In the genomic region with DNA sequence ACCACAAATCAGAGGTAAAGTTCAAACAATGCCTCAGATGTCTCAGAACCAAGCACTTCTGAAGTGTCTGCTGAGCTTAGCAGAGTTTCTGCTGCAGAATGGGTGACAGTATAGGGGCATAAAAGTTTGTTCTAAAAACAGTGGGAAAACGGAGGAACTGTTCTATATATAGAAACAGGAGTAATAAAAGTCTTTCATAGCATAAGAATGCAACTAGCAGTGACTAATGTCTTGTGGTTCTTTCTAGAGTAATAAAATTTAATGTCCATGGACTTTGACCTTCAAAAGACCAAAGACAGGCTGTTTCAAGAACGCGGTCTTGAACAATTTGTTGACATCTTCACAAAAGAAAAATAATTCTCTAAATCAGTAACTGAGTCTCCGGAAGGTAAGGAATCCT, we compare ENCODE assay signal across 13 cellular contexts.
DNase-seq lines count a peak whose midpoint lies in the region; ATAC-seq and TF ChIP-seq lines count a peak whose summit lies in the region.
"Had no signal": no experiment of that assay in that cellular context is flagged by ENCODE, and none has a peak within 500 bp of the region (broad histone marks: within the 10 kb centered on the region; RNA-seq: fewer than 3 reads in every experiment).

No MANE protein-coding gene starts in this region.

- H3K9me3 ChIP-seq in mesenchymal stem cell (ENCODE audit: control insufficient read depth, low read length) (no peaks in the 10 kb centered on the region), SJCRH30 (replicated peaks) (no peaks in the 10 kb centered on the region)
- H3K9me3 ChIP-seq: left ventricle myocardium inferior had no signal

- no peak overlapping the region for H2BK15ac ChIP-seq in mesenchymal stem cell (ENCODE audit: low read depth, poor library complexity, severe bottlenecking)

- no peak overlapping the region for H3K4me2 ChIP-seq in mesenchymal stem cell (ENCODE audit: low read length, poor library complexity, severe bottlenecking)

- TF ChIP-seq CTCF in AG09309 (IDR thresholded peaks at IDR 0.05; ENCODE audit: control insufficient read depth, insufficient read depth, low read depth, low read length, missing control alignments), result no peak
- TF ChIP-seq CTCF in astrocyte of the spinal cord (IDR thresholded peaks at IDR 0.05; ENCODE audit: low read depth, low read length), result no peak

- no peak overlapping the region for H3K27ac Mint-ChIP-seq in activated T-helper 2 cell treated with anti-CD3 and anti-CD28 coated beads, Interferon-gamma antibody, Interleukin-2, Interleukin-4, amounts not matched to agents 10 μg/mL and 5 μg/mL and 100 μg/mL, durations not matched to agents 14 hours and 24 hours and 36 hours
- H3K27ac Mint-ChIP-seq: CD4-positive, alpha-beta T cell; dendritic cell treated with granulocyte-macrophage colony-stimulating factor and Interleukin-4, amounts not matched to agents 40 ng/mL and 50 ng/mL, for 4 days had no signal

- DNase-seq in AG09309 (ENCODE audit: low read depth) (peak; percentile 81), KBM-7 (peak; percentile 30), astrocyte of the spinal cord (ENCODE audit: low read depth, low spot score) (peak; percentile 91), mesenchymal stem cell (peak; percentile 91), SJCRH30 (no peak)
- DNase-seq in activated T-helper 2 cell treated with anti-CD3 and anti-CD28 coated beads, Interferon-gamma antibody, Interleukin-2, Interleukin-4, amounts not matched to agents 10 μg/mL and 5 μg/mL and 100 μg/mL, durations not matched to agents 14 hours and 24 hours and 36 hours (ENCODE audit: low spot score), result no peak
- no peak for DNase-seq in activated naive CD4-positive, alpha-beta T cell treated with Interleukin-2 at 50 U/mL for 16 hours
- DNase-seq: CD4-positive, alpha-beta T cell; left ventricle myocardium inferior; NCI-H510A treated with DMSO at 0.1 percent for 48 hours; T-helper 2 cell had no signal

- H3K4me3 ChIP-seq in AG09309 (ENCODE audit: control insufficient read depth, low read depth, low read length) (no peak overlapping the region), astrocyte of the spinal cord (ENCODE audit: low read depth, low read length) (no peak overlapping the region), mesenchymal stem cell (ENCODE audit: insufficient read depth in 1 of 2, low read depth in 1 of 2, low read length in 2 of 2) (peak overlapping the region in 1 of 2 experiments; percentile 64), SJCRH30 (no peak overlapping the region)
- H3K4me3 ChIP-seq: left ventricle myocardium inferior had no signal

- no peaks in the 10 kb centered on the region for H3K4me1 ChIP-seq in mesenchymal stem cell (ENCODE audit: control insufficient read depth, insufficient read depth, low read depth, low read length)
- peaks cover 7% of the 10 kb centered on the region; the same call in 1 of the 2 replicates for H3K4me1 ChIP-seq in SJCRH30

- ATAC-seq in esophagus mucosa, result no peak

- no peaks in the 10 kb centered on the region for H3K4me1 Mint-ChIP-seq in activated T-helper 2 cell treated with anti-CD3 and anti-CD28 coated beads, Interferon-gamma antibody, Interleukin-2, Interleukin-4, amounts not matched to agents 10 μg/mL and 5 μg/mL and 100 μg/mL, durations not matched to agents 14 hours and 24 hours and 36 hours (ENCODE audit: low read depth)

- 9% methylated on average over 1 of the region's 4 CpGs for WGBS in mesenchymal stem cell

- no peak overlapping the region for H4K91ac ChIP-seq in mesenchymal stem cell (ENCODE audit: low read length)

- no peak overlapping the region for H2AK5ac ChIP-seq in mesenchymal stem cell (ENCODE audit: low read length, severe bottlenecking)

- H2BK12ac ChIP-seq in mesenchymal stem cell (ENCODE audit: low read length in 2 of 2), result no peak overlapping the region

- in situ Hi-C loops in KBM-7 (cut with MboI; ENCODE audit: low pct_unique_long_range_greater_than_20kb, low sequenced_read_pairs), result no loop called here
- in situ Hi-C loops in astrocyte of the spinal cord (cut with HindIII; ENCODE audit: low sequenced_read_pairs), result no loop called here

- H3K4ac ChIP-seq in mesenchymal stem cell (ENCODE audit: low read depth in 1 of 2, low read length in 2 of 2), result no peak overlapping the region

- H3K27me3 ChIP-seq in mesenchymal stem cell (ENCODE audit: control insufficient read depth in 1 of 2, insufficient read depth in 1 of 2, low read length in 2 of 2) (peaks cover 0 to 19% of the 10 kb centered on the region in 2 experiments), SJCRH30 (no peaks in the 10 kb centered on the region)

- H3K36me3 Mint-ChIP-seq in activated T-helper 2 cell treated with anti-CD3 and anti-CD28 coated beads, Interferon-gamma antibody, Interleukin-2, Interleukin-4, amounts not matched to agents 10 μg/mL and 5 μg/mL and 100 μg/mL, durations not matched to agents 14 hours and 24 hours and 36 hours (ENCODE audit: low read depth), result no peaks in the 10 kb centered on the region

- peaks cover 4% of the 10 kb centered on the region for H3K27me3 Mint-ChIP-seq in activated T-helper 2 cell treated with anti-CD3 and anti-CD28 coated beads, Interferon-gamma antibody, Interleukin-2, Interleukin-4, amounts not matched to agents 10 μg/mL and 5 μg/mL and 100 μg/mL, durations not matched to agents 14 hours and 24 hours and 36 hours (ENCODE audit: low read depth)
- H3K27me3 Mint-ChIP-seq: dendritic cell treated with granulocyte-macrophage colony-stimulating factor and Interleukin-4, amounts not matched to agents 40 ng/mL and 50 ng/mL, for 4 days had no signal

- no peak overlapping the region for H2AFZ ChIP-seq in mesenchymal stem cell (ENCODE audit: low read depth, low read length)

- no peak overlapping the region for H3K4me3 Mint-ChIP-seq in activated T-helper 2 cell treated with anti-CD3 and anti-CD28 coated beads, Interferon-gamma antibody, Interleukin-2, Interleukin-4, amounts not matched to agents 10 μg/mL and 5 μg/mL and 100 μg/mL, durations not matched to agents 14 hours and 24 hours and 36 hours (ENCODE audit: low read depth)
- H3K4me3 Mint-ChIP-seq: CD4-positive, alpha-beta T cell; dendritic cell treated with granulocyte-macrophage colony-stimulating factor and Interleukin-4, amounts not matched to agents 40 ng/mL and 50 ng/mL, for 4 days had no signal

- no peaks in the 10 kb centered on the region for H3K9me3 Mint-ChIP-seq in activated T-helper 2 cell treated with anti-CD3 and anti-CD28 coated beads, Interferon-gamma antibody, Interleukin-2, Interleukin-4, amounts not matched to agents 10 μg/mL and 5 μg/mL and 100 μg/mL, durations not matched to agents 14 hours and 24 hours and 36 hours
- H3K9me3 Mint-ChIP-seq: CD4-positive, alpha-beta T cell; dendritic cell treated with granulocyte-macrophage colony-stimulating factor and Interleukin-4, amounts not matched to agents 40 ng/mL and 50 ng/mL, for 4 days had no signal

- H3K36me3 ChIP-seq in mesenchymal stem cell (ENCODE audit: control insufficient read depth in 1 of 2, insufficient read depth in 2 of 2, low read depth in 1 of 2, low read length in 2 of 2) (no peaks in the 10 kb centered on the region), SJCRH30 (no peaks in the 10 kb centered on the region)
- H3K36me3 ChIP-seq: left ventricle myocardium inferior had no signal

- H3K79me1 ChIP-seq in mesenchymal stem cell (replicated peaks; ENCODE audit: low read length, poor library complexity, severe bottlenecking), result no peaks in the 10 kb centered on the region

- H3K14ac ChIP-seq in mesenchymal stem cell (ENCODE audit: low read length in 2 of 2), result no peak overlapping the region

- intact Hi-C loops in activated T-helper 2 cell treated with anti-CD3 and anti-CD28 coated beads, Interferon-gamma antibody, Interleukin-2, Interleukin-4, amounts not matched to agents 10 μg/mL and 5 μg/mL and 100 μg/mL, durations not matched to agents 14 hours and 24 hours and 36 hours (cut with micrococcal nuclease), result no loop called here

- peak overlapping the region; percentile 87 for H3K9ac ChIP-seq in mesenchymal stem cell (ENCODE audit: low read length)

- no peak overlapping the region for H3K18ac ChIP-seq in mesenchymal stem cell (ENCODE audit: low read depth in 1 of 2, low read length in 2 of 2)

- no peak overlapping the region for H3K23ac ChIP-seq in mesenchymal stem cell (ENCODE audit: low read length in 2 of 2)

- no peak overlapping the region for H2BK120ac ChIP-seq in mesenchymal stem cell (ENCODE audit: low read depth, low read length)

- no peak overlapping the region for H2BK5ac ChIP-seq in mesenchymal stem cell (ENCODE audit: low read depth, low read length, poor library complexity, severe bottlenecking)

- H3K27ac ChIP-seq in mesenchymal stem cell (ENCODE audit: low read length, poor library complexity, severe bottlenecking), result peak overlapping the region; percentile 62
- no peak overlapping the region for H3K27ac ChIP-seq in SJCRH30
- H3K27ac ChIP-seq: left ventricle myocardium inferior had no signal

- no peak overlapping the region for H4K8ac ChIP-seq in mesenchymal stem cell (ENCODE audit: low read length)

Comparison
In these comparisons a context has a peak if more than half of its experiments do, and no peak if none do; other contexts are left out.
1. DNase-seq: peak in AG09309 (single experiment), KBM-7 (single experiment), astrocyte of the spinal cord (single experiment) and mesenchymal stem cell (single experiment); none in SJCRH30 (0 of 2), activated T-helper 2 cell treated with anti-CD3 and anti-CD28 coated beads, Interferon-gamma antibody, Interleukin-2, Interleukin-4, amounts not matched to agents 10 μg/mL and 5 μg/mL and 100 μg/mL, durations not matched to agents 14 hours and 24 hours and 36 hours (single experiment) and activated naive CD4-positive, alpha-beta T cell treated with Interleukin-2 at 50 U/mL for 16 hours (single experiment).